Comparison of ENCODE assay signal across 8 cellular contexts in the genomic region with DNA sequence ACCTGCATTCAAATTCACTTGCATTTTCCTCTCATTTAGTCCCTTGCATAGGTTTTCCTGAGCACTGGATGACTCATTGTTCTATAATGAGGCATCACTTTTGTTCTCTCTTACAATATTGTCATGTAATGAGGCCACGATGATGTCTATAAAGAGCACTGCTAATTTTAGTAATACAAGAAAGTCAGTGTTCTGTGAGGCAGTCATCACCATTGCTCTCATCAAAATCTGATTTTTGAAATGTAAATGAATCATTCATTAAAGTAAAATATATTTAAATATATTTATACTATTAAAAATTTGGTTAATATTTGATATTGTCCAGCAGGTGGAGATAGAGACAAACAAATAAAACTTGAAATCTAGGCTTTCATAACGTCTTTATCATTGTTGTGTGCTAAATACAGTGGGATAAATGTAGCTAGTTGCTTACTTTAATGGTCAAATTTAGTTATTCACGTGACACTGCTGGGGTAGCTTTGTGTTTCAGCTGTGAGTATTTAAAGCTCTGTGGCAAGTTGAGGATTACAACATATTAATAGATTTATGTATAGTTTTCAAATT. TPM values are rescaled to one million over a fixed set of nuclear protein-coding genes. Genes with fewer than 3 reads are reported as not detected.
DNase-seq lines count a peak whose midpoint lies in the region; ATAC-seq and TF ChIP-seq lines count a peak whose summit lies in the region.

No MANE protein-coding gene starts in this region.

- no peak overlapping the region for H3K4me3 Mint-ChIP-seq in activated naive CD8-positive, alpha-beta T cell treated with anti-CD3 and anti-CD28 coated beads, Interleukin-2, amount 10 ng/mL, durations not matched to agents 7 days and 5 days
- no peak overlapping the region for H3K4me3 Mint-ChIP-seq in activated naive CD8-positive, alpha-beta T cell treated with anti-CD3 and anti-CD28 coated beads for 36 hours
- no peak overlapping the region for H3K4me3 Mint-ChIP-seq in activated naive CD4-positive, alpha-beta T cell treated with anti-CD3 and anti-CD28 coated beads, Interleukin-2, amount 10 ng/mL, durations not matched to agents 7 days and 5 days

- CTCF ChIA-PET in activated naive CD4-positive, alpha-beta T cell treated with anti-CD3 and anti-CD28 coated beads, Interleukin-2, amount 10 ng/mL, durations not matched to agents 7 days and 5 days (lab: Charles Lee), result interaction anchor here (0.7 to 5.0 kb wide), 20 partner anchors 9 to 305 kb away, joined by 3 to 105 read pairs (median 4); a partner anchor contains a TSS

- H3K9me3 ChIP-seq in iPS-20b (ENCODE audit: insufficient read depth, low read depth, low read length) (no peaks in the 10 kb centered on the region), uterus (no peaks in the 10 kb centered on the region)

- H3K9ac ChIP-seq in iPS-20b (ENCODE audit: low read depth, low read length), result no peak overlapping the region

- TF ChIP-seq CTCF in LNCaP clone FGC (IDR thresholded peaks at IDR 0.05; ENCODE audit: control insufficient read depth, extremely low read depth, insufficient read depth) (peak; percentile 17; the same call in 1 of the 2 replicates), uterus (IDR thresholded peaks at IDR 0.05) (peak in 3 of 4 experiments; percentile 17 to 51 (median 49))

- H3K27me3 Mint-ChIP-seq in activated naive CD8-positive, alpha-beta T cell treated with anti-CD3 and anti-CD28 coated beads, Interleukin-2, amount 10 ng/mL, durations not matched to agents 7 days and 5 days, result no peaks in the 10 kb centered on the region
- no peaks in the 10 kb centered on the region for H3K27me3 Mint-ChIP-seq in activated naive CD8-positive, alpha-beta T cell treated with anti-CD3 and anti-CD28 coated beads for 36 hours
- no peaks in the 10 kb centered on the region for H3K27me3 Mint-ChIP-seq in activated naive CD4-positive, alpha-beta T cell treated with anti-CD3 and anti-CD28 coated beads, Interleukin-2, amount 10 ng/mL, durations not matched to agents 7 days and 5 days

- DNase-seq in activated naive CD8-positive, alpha-beta T cell treated with anti-CD3 and anti-CD28 coated beads, Interleukin-2, amount 10 ng/mL, durations not matched to agents 7 days and 5 days, result no peak
- no peak for DNase-seq in activated naive CD8-positive, alpha-beta T cell treated with anti-CD3 and anti-CD28 coated beads for 36 hours
- DNase-seq in LNCaP clone FGC (ENCODE audit: low read depth) (peak; percentile 15), amniotic stem cell (lab: John Stamatoyannopoulos, UW) (peak; percentile 56), uterus (no peak)
- no peak for DNase-seq in activated naive CD4-positive, alpha-beta T cell treated with anti-CD3 and anti-CD28 coated beads, Interleukin-2, amount 10 ng/mL, durations not matched to agents 7 days and 5 days

- intact Hi-C loops in uterus (cut with DNase I; ENCODE audit: low total_unique reads), result loop anchor here (5.0 kb wide), 1 partner anchor 99 kb away; no protein-coding TSS in a partner anchor

- H3K27me3 ChIP-seq in iPS-20b (ENCODE audit: insufficient read depth, low read length) (no peaks in the 10 kb centered on the region), uterus (no peaks in the 10 kb centered on the region)

- H3K36me3 ChIP-seq in iPS-20b (ENCODE audit: insufficient read depth, low read depth, low read length) (peaks cover 89% of the 10 kb centered on the region), uterus (no peaks in the 10 kb centered on the region)

- ATAC-seq in activated naive CD8-positive, alpha-beta T cell treated with anti-CD3 and anti-CD28 coated beads, Interleukin-2, amount 10 ng/mL, durations not matched to agents 7 days and 5 days (ENCODE audit: low read depth), result peak; percentile 33
- ATAC-seq in GM21367 (IDR thresholded peaks at IDR 0.05; ENCODE audit: unreplicated experiment), result no peak

- no peak overlapping the region for H3K27ac Mint-ChIP-seq in activated naive CD8-positive, alpha-beta T cell treated with anti-CD3 and anti-CD28 coated beads, Interleukin-2, amount 10 ng/mL, durations not matched to agents 7 days and 5 days
- no peak overlapping the region for H3K27ac Mint-ChIP-seq in activated naive CD8-positive, alpha-beta T cell treated with anti-CD3 and anti-CD28 coated beads for 36 hours
- H3K27ac Mint-ChIP-seq in activated naive CD4-positive, alpha-beta T cell treated with anti-CD3 and anti-CD28 coated beads, Interleukin-2, amount 10 ng/mL, durations not matched to agents 7 days and 5 days, result no peak overlapping the region

- no peaks in the 10 kb centered on the region for H3K9me3 Mint-ChIP-seq in activated naive CD8-positive, alpha-beta T cell treated with anti-CD3 and anti-CD28 coated beads, Interleukin-2, amount 10 ng/mL, durations not matched to agents 7 days and 5 days
- H3K9me3 Mint-ChIP-seq in activated naive CD8-positive, alpha-beta T cell treated with anti-CD3 and anti-CD28 coated beads for 36 hours, result no peaks in the 10 kb centered on the region
- H3K9me3 Mint-ChIP-seq in activated naive CD4-positive, alpha-beta T cell treated with anti-CD3 and anti-CD28 coated beads, Interleukin-2, amount 10 ng/mL, durations not matched to agents 7 days and 5 days, result no peaks in the 10 kb centered on the region

- H3K4me1 ChIP-seq in iPS-20b (ENCODE audit: insufficient read depth, low read length) (peaks cover 17% of the 10 kb centered on the region), uterus (no peaks in the 10 kb centered on the region)

- peaks cover 2% of the 10 kb centered on the region for H3K4me1 Mint-ChIP-seq in activated naive CD8-positive, alpha-beta T cell treated with anti-CD3 and anti-CD28 coated beads, Interleukin-2, amount 10 ng/mL, durations not matched to agents 7 days and 5 days
- H3K4me1 Mint-ChIP-seq in activated naive CD8-positive, alpha-beta T cell treated with anti-CD3 and anti-CD28 coated beads for 36 hours, result peaks cover 2% of the 10 kb centered on the region
- no peaks in the 10 kb centered on the region for H3K4me1 Mint-ChIP-seq in activated naive CD4-positive, alpha-beta T cell treated with anti-CD3 and anti-CD28 coated beads, Interleukin-2, amount 10 ng/mL, durations not matched to agents 7 days and 5 days

- H3K36me3 Mint-ChIP-seq in activated naive CD8-positive, alpha-beta T cell treated with anti-CD3 and anti-CD28 coated beads, Interleukin-2, amount 10 ng/mL, durations not matched to agents 7 days and 5 days, result peaks cover 5% of the 10 kb centered on the region
- peaks cover 6% of the 10 kb centered on the region for H3K36me3 Mint-ChIP-seq in activated naive CD8-positive, alpha-beta T cell treated with anti-CD3 and anti-CD28 coated beads for 36 hours
- peaks cover 29% of the 10 kb centered on the region for H3K36me3 Mint-ChIP-seq in activated naive CD4-positive, alpha-beta T cell treated with anti-CD3 and anti-CD28 coated beads, Interleukin-2, amount 10 ng/mL, durations not matched to agents 7 days and 5 days

- POLR2A ChIA-PET in activated naive CD8-positive, alpha-beta T cell treated with anti-CD3 and anti-CD28 coated beads, Interleukin-2, amount 10 ng/mL, durations not matched to agents 7 days and 5 days (lab: Charles Lee), result interaction anchor here (1.2 to 4.7 kb wide), 2 partner anchors 15 to 52 kb away, joined by 4 to 28 read pairs; a partner anchor contains a TSS

- peak overlapping the region; percentile 2 for H3K27ac ChIP-seq in iPS-20b (ENCODE audit: low read length)
- H3K27ac ChIP-seq in uterus, result no peak overlapping the region

- no peak for TF ChIP-seq POLR2A in uterus (IDR thresholded peaks at IDR 0.05)

- H3K4me3 ChIP-seq in LNCaP clone FGC (ENCODE audit: low read depth, low read length) (no peak overlapping the region), iPS-20b (ENCODE audit: low read length) (no peak overlapping the region), uterus (no peak overlapping the region)

RNA-seq across cellular contexts. Expression of a gene that starts 15.4 kb away (rescaled TPM):
- 100 to 1,000 TPM; 592 to 620 TPM for total RNA-seq in activated naive CD8-positive, alpha-beta T cell treated with anti-CD3 and anti-CD28 coated beads, Interleukin-2, amount 10 ng/mL, durations not matched to agents 7 days and 5 days
- 100 to 1,000 TPM; 516 to 518 TPM for total RNA-seq in activated naive CD8-positive, alpha-beta T cell treated with anti-CD3 and anti-CD28 coated beads for 36 hours
- total RNA-seq in uterus, result 100 to 1,000 TPM in 1 of 4 donors, 10 to 100 TPM in 3; 19.4 to 194 (median 74.3) TPM

RNA-seq across cellular contexts. Expression of a gene that starts 52.0 kb away (rescaled TPM):
- 10 to 100 TPM; 15.5 to 16.4 TPM for total RNA-seq in activated naive CD8-positive, alpha-beta T cell treated with anti-CD3 and anti-CD28 coated beads, Interleukin-2, amount 10 ng/mL, durations not matched to agents 7 days and 5 days
- total RNA-seq in activated naive CD8-positive, alpha-beta T cell treated with anti-CD3 and anti-CD28 coated beads for 36 hours, result 10 to 100 TPM; 24.6 to 25.0 TPM
- total RNA-seq in uterus, result 10 to 100 TPM; 15.1 to 58.5 (median 25.7) TPM

Comparison
In these comparisons a context has a peak if more than half of its experiments do, and no peak if none do; other contexts are left out.
1. DNase-seq: peak in LNCaP clone FGC (single experiment) and amniotic stem cell (single experiment); none in activated naive CD8-positive, alpha-beta T cell treated with anti-CD3 and anti-CD28 coated beads, Interleukin-2, amount 10 ng/mL, durations not matched to agents 7 days and 5 days (single experiment), activated naive CD8-positive, alpha-beta T cell treated with anti-CD3 and anti-CD28 coated beads for 36 hours (single experiment), uterus (0 of 2) and activated naive CD4-positive, alpha-beta T cell treated with anti-CD3 and anti-CD28 coated beads, Interleukin-2, amount 10 ng/mL, durations not matched to agents 7 days and 5 days (single experiment).